ENCODE assay signal across 14 cellular contexts in the genomic region with DNA sequence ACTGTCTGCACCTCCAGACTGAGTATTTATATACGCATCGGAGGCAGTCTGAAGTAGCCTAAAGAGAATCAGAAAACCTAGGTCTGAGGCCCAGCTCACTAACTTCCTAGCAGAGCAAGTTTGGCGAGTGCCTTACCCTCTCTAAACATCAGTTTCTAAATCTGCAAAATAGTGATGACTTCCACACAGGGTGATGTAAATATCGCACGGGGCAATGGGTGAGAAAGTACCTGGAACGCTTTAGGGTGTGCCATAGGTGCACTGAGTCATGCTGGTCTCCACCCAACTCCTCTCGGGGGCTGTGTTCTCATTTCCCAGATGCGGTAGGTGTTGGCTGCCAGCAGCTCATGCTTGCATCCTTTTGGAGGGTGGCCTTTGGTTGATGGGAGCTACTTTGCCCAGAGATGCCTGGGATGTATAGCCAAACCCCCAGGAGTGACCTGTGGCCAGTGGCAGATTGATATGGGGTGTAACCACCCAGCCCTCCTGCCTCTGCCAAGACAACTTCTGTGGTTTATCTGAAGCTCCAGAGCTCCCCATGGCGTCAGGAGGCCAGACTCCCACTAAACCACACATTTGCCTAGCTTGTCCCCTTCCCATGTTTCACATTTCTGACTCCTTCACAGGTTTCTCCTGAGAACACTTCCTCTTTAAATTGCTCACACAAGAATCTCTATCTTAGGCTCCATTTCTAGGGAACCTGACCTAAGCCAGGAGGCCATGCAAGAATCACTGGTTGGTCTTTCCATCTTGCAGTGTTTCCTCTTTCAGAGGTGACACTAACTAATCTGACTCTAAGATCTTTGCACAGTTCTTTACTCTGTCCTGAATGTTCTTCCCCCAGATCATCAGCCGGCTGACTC.
DNase-seq lines count a peak whose midpoint lies in the region; ATAC-seq and TF ChIP-seq lines count a peak whose summit lies in the region.
"Had no signal": no experiment of that assay in that cellular context is flagged by ENCODE, and none has a peak within 500 bp of the region (broad histone marks: within the 10 kb centered on the region; RNA-seq: fewer than 3 reads in every experiment).

No MANE protein-coding gene starts in this region.

- H3K27ac ChIP-seq in right atrium auricular region (no peak overlapping the region), heart left ventricle (no peak overlapping the region), parathyroid adenoma (peak overlapping the region; percentile 77), GM23248 (no peak overlapping the region)

- no peaks in the 10 kb centered on the region for H3F3A ChIP-seq in GM23248 (ENCODE audit: insufficient read depth)

- no peak for ATAC-seq in heart left ventricle
- peak; percentile 75 for ATAC-seq in esophagus mucosa

- no peak overlapping the region for H3K9ac ChIP-seq in parathyroid adenoma
- H3K9ac ChIP-seq in GM23248 = no peak overlapping the region

- H3K9me3 ChIP-seq in right atrium auricular region (no peaks in the 10 kb centered on the region), heart left ventricle (no peaks in the 10 kb centered on the region), parathyroid adenoma (ENCODE audit: control insufficient read depth, low read length) (no peaks in the 10 kb centered on the region), GM23248 (ENCODE audit: low read depth) (no peaks in the 10 kb centered on the region)

- no peaks in the 10 kb centered on the region for H3K4me1 ChIP-seq in right atrium auricular region
- no peaks in the 10 kb centered on the region for H3K4me1 ChIP-seq in heart left ventricle
- H3K4me1 ChIP-seq in parathyroid adenoma = peaks cover 90% of the 10 kb centered on the region
- no peaks in the 10 kb centered on the region for H3K4me1 ChIP-seq in GM23248 (ENCODE audit: insufficient read depth)

- no peak for TF ChIP-seq CTCF in right atrium auricular region (IDR thresholded peaks at IDR 0.05)
- no peak for TF ChIP-seq CTCF in heart left ventricle (IDR thresholded peaks at IDR 0.05)
- no peak for TF ChIP-seq CTCF in parathyroid adenoma (IDR thresholded peaks at IDR 0.05)

- H3K4me3 ChIP-seq in right atrium auricular region (no peak overlapping the region), heart left ventricle (no peak overlapping the region), parathyroid adenoma (ENCODE audit: low read depth, low read length) (no peak overlapping the region), GM23248 (no peak overlapping the region)

- H3K27me3 ChIP-seq in right atrium auricular region = no peaks in the 10 kb centered on the region
- H3K27me3 ChIP-seq in heart left ventricle = peaks cover 0 to 49% (median 10%) of the 10 kb centered on the region in 9 donors
- no peaks in the 10 kb centered on the region for H3K27me3 ChIP-seq in parathyroid adenoma (ENCODE audit: control insufficient read depth, insufficient read depth, low read length)
- no peaks in the 10 kb centered on the region for H3K27me3 ChIP-seq in GM23248 (replicated peaks; ENCODE audit: insufficient read depth)

- in situ Hi-C loops in GM23248 (cut with MboI) = no loop called here

- no peaks in the 10 kb centered on the region for H3K9me2 ChIP-seq in GM23248 (ENCODE audit: insufficient read depth)

- H2AFZ ChIP-seq in parathyroid adenoma = peak overlapping the region; percentile 26
- no peak overlapping the region for H2AFZ ChIP-seq in GM23248

- H3K36me3 ChIP-seq in right atrium auricular region (no peaks in the 10 kb centered on the region), heart left ventricle (no peaks in the 10 kb centered on the region), parathyroid adenoma (ENCODE audit: control insufficient read depth, insufficient read depth, low read length) (no peaks in the 10 kb centered on the region), GM23248 (ENCODE audit: low read depth) (no peaks in the 10 kb centered on the region)

- no peak for TF ChIP-seq POLR2A in heart left ventricle (IDR thresholded peaks at IDR 0.05)

- H4K20me1 ChIP-seq in GM23248 (ENCODE audit: insufficient read depth) = no peaks in the 10 kb centered on the region

- H3K79me2 ChIP-seq in parathyroid adenoma (no peaks in the 10 kb centered on the region), GM23248 (ENCODE audit: insufficient read depth) (no peaks in the 10 kb centered on the region)

- 72 to 74% (median 74%) methylated on average over 10 of the region's 10 CpGs for WGBS in heart left ventricle, 4 donors
- WGBS in GM23248 (ENCODE audit: low coverage in 1 of 2, low lambda C conversion rate in 2 of 2, missing lambda C conversion rate in 2 of 2), 2 experiments = 19 to 24% methylated on average over 10 of the region's 10 CpGs

- intact Hi-C loops in heart left ventricle (cut with DNase I) = no loop called here

- DNase-seq in right atrium auricular region (ENCODE audit: low spot score) = peak; percentile 42
- DNase-seq in heart left ventricle = no peak
- no peak for DNase-seq in NCI-H1694 (lab: John Stamatoyannopoulos, UW)
- DNase-seq in NCI-H2029 (lab: John Stamatoyannopoulos, UW) = no peak
- no peak for DNase-seq in GM23248
- DNase-seq: C1 segment of cervical spinal cord; CD4-positive, alpha-beta T cell; DMS153; DND-41; GDM1; HCEC 1CT; HFFc6 had no signal

- no peak overlapping the region for H3K4me2 ChIP-seq in parathyroid adenoma (ENCODE audit: low read length)
- H3K4me2 ChIP-seq in GM23248 (ENCODE audit: unreplicated experiment) = no peak overlapping the region
